8 cellular contexts compared by ENCODE assay signal in genomic region chr11:122215244-122215992, GRCh38.
A peak's percentile ranks its signal among the peaks of the same experiment; 100 is the strongest.
DNase-seq lines count a peak whose midpoint lies in the region; ATAC-seq and TF ChIP-seq lines count a peak whose summit lies in the region.

No MANE protein-coding gene starts in this region.

- H3K9me3 Mint-ChIP-seq in endothelial cell (ENCODE audit: unreplicated experiment) = no peaks in the 10 kb centered on the region

- no peak overlapping the region for H2BK5ac ChIP-seq in mesendoderm (ENCODE audit: low read length)

- no peaks in the 10 kb centered on the region for H3K79me2 ChIP-seq in mesendoderm (ENCODE audit: control insufficient read depth, insufficient read depth, low read length)

- peak overlapping the region; percentile 69 for H3K56ac ChIP-seq in mesendoderm (ENCODE audit: low read length)

- no peaks in the 10 kb centered on the region for H3K79me1 ChIP-seq in mesendoderm (ENCODE audit: low read length)

- peak; percentile 68 for ATAC-seq in GM21360 (IDR thresholded peaks at IDR 0.05; ENCODE audit: unreplicated experiment)

- no peak overlapping the region for H3K23ac ChIP-seq in mesendoderm (ENCODE audit: low read length)

- no peak overlapping the region for H3K4me3 ChIP-seq in mesendoderm (ENCODE audit: low read length)

- H3K18ac ChIP-seq in mesendoderm (ENCODE audit: low read length) = no peak overlapping the region

- no peaks in the 10 kb centered on the region for H3K36me3 Mint-ChIP-seq in endothelial cell (ENCODE audit: low read depth, unreplicated experiment)

- H4K8ac ChIP-seq in mesendoderm (ENCODE audit: low read depth, low read length) = no peak overlapping the region

- no peak overlapping the region for H2BK15ac ChIP-seq in mesendoderm (replicated peaks; ENCODE audit: low read depth)

- H3K27me3 Mint-ChIP-seq in endothelial cell (ENCODE audit: unreplicated experiment) = no peaks in the 10 kb centered on the region

- no peak overlapping the region for H2BK120ac ChIP-seq in mesendoderm (ENCODE audit: low read depth, low read length)

- H3K9ac ChIP-seq in mesendoderm (ENCODE audit: low read length) = no peak overlapping the region

- H3K36me3 ChIP-seq in mesendoderm (ENCODE audit: control insufficient read depth, insufficient read depth, low read length) = no peaks in the 10 kb centered on the region

- H3K27ac Mint-ChIP-seq in endothelial cell (ENCODE audit: unreplicated experiment) = no peak overlapping the region

- no peak overlapping the region for H4K5ac ChIP-seq in mesendoderm (ENCODE audit: low read length)

- H3K4me1 ChIP-seq in mesendoderm (ENCODE audit: control insufficient read depth, low read depth, low read length) = no peaks in the 10 kb centered on the region

- H3K27ac ChIP-seq in mesendoderm (ENCODE audit: low read depth, low read length) (no peak overlapping the region), temporal lobe (ENCODE audit: low read depth, low read length) (peak overlapping the region; percentile 98)

- WGBS in mesendoderm (ENCODE audit: extremely low coverage, insufficient coverage, low lambda C conversion rate) = no CpG with 5 or more reads among the region's 11 CpGs

- DNase-seq in EL (peak; percentile 97), HuH-7.5 (ENCODE audit: low spot score) (peak; percentile 54), T1000 (lab: John Stamatoyannopoulos, UW) (peak; percentile 39), endothelial cell (ENCODE audit: low spot score) (peak; percentile 80), mesendoderm (peak; percentile 86), NK-92 (lab: John Stamatoyannopoulos, UW; ENCODE audit: unreplicated experiment) (no peak)

- no peak overlapping the region for H2AK5ac ChIP-seq in mesendoderm (ENCODE audit: low read length)

- H3K27me3 ChIP-seq in mesendoderm (ENCODE audit: insufficient read depth, low read length, poor library complexity) = no peaks in the 10 kb centered on the region

- no peaks in the 10 kb centered on the region for H3K4me1 Mint-ChIP-seq in endothelial cell (ENCODE audit: unreplicated experiment)

- H3K4me2 ChIP-seq in mesendoderm (ENCODE audit: low read length) = no peak overlapping the region

- TF ChIP-seq CTCF in endothelial cell (IDR thresholded peaks at IDR 0.05; ENCODE audit: unreplicated experiment) = peak; percentile 85

- no peak overlapping the region for H3K4ac ChIP-seq in mesendoderm (ENCODE audit: low read depth, low read length)

- no peak overlapping the region for H3K4me3 Mint-ChIP-seq in endothelial cell (ENCODE audit: unreplicated experiment)
